24 cellular contexts compared by ENCODE assay signal in the genomic region with DNA sequence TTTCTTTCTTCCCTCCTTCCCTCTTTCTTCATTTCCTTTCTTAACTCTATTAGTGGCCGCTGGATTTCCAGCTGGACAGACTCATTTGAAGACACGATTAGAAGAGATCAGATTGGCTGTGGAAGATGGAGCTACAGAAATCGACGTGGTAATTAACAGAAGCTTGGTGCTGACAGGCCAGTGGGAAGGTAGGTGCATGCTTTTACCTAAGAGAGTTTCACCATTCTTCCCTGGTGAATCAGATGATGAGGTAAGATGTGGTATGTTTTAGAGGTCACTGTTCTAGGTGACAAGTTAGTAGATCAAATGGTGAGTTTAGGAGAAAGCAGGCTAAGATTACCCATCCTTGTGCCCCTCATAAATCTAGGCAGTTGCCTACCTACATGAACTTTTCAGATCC. TPM values are rescaled to one million over a fixed set of nuclear protein-coding genes. Genes with fewer than 3 reads are reported as not detected.
DNase-seq lines count a peak whose midpoint lies in the region; ATAC-seq, FAIRE-seq and TF ChIP-seq lines count a peak whose summit lies in the region.
"Had no signal": no experiment of that assay in that cellular context is flagged by ENCODE, and none has a peak within 500 bp of the region (broad histone marks: within the 10 kb centered on the region; RNA-seq: fewer than 3 reads in every experiment).

No MANE protein-coding gene starts in this region.

- TF ChIP-seq POLR2A in spleen (IDR thresholded peaks at IDR 0.05) = no peak

- no peak overlapping the region for H2AFZ ChIP-seq in GM23248

- peaks cover 16% of the 10 kb centered on the region; the same call in 1 of the 2 replicates for H3K36me3 ChIP-seq in GM23248 (ENCODE audit: low read depth)
- peaks cover 0 to 100% (median 32%) of the 10 kb centered on the region in 6 donors for H3K36me3 ChIP-seq in spleen

- H3K27me3 ChIP-seq in GM23248 (replicated peaks; ENCODE audit: insufficient read depth) (no peaks in the 10 kb centered on the region), spleen (replicated peaks in 1 of 7) (no peaks in the 10 kb centered on the region)
- H3K27me3 ChIP-seq: MG63, suprapubic skin had no signal

- no peak for TF ChIP-seq CTCF in fibroblast of the aortic adventitia (IDR thresholded peaks at IDR 0.05; ENCODE audit: insufficient read depth, low read length)
- TF ChIP-seq CTCF in spleen (IDR thresholded peaks at IDR 0.05 in 8 of 11, conservative IDR thresholded peaks at IDR 0.05 in 3 of 11) = no peak

- no peak overlapping the region for H3K9ac ChIP-seq in GM23248

- intact Hi-C loops in spleen (cut with DNase I; ENCODE audit: low total_unique reads) = no loop called here

- H4K20me1 ChIP-seq in GM23248 (ENCODE audit: insufficient read depth) = no peaks in the 10 kb centered on the region

- H3K79me2 ChIP-seq in GM23248 (ENCODE audit: insufficient read depth) = no peaks in the 10 kb centered on the region

- DNase-seq in GM23248 = peak; percentile 15
- DNase-seq in RCC 7860 (ENCODE audit: low spot score) = peak; percentile 78
- DNase-seq in fibroblast of the aortic adventitia (ENCODE audit: low read depth) = peak; percentile 7
- DNase-seq in renal cortical epithelial cell (ENCODE audit: low read depth) = peak; percentile 96
- DNase-seq in NCI-H1092 (lab: John Stamatoyannopoulos, UW) = no peak
- no peak for DNase-seq in stimulated activated CD8-positive, alpha-beta memory T cell treated with anti-CD3 and anti-CD28 coated beads, Interleukin-4, amount 100 ng/mL, for 48 hours
- no peak for DNase-seq in spleen
- DNase-seq: activated CD4-positive, CD25-positive, alpha-beta regulatory T cell; activated CD8-positive, alpha-beta T cell treated with anti-CD3 and anti-CD28 coated beads, Interleukin-2, amount 10 ng/mL, durations not matched to agents 7 days and 5 days; activated naive CD4-positive, alpha-beta T cell treated with anti-CD3 and anti-CD28 coated beads, Interleukin-2, amount 10 ng/mL, durations not matched to agents 7 days and 5 days; activated T-cell treated with anti-CD3 and anti-CD28 coated beads, Interleukin-2, amount 50 U/mL, for 24 hours; CD8-positive, alpha-beta T cell; DND-41; effector memory CD8-positive, alpha-beta T cell; MG63; NCI-H146; NCI-H2171; NCI-H748 treated with DMSO at 0.1 percent for 48 hours; OCI-M1; retina had no signal

- peak overlapping the region; percentile 37 for H3K27ac ChIP-seq in GM23248
- no peak overlapping the region for H3K27ac ChIP-seq in spleen
- H3K27ac ChIP-seq: suprapubic skin had no signal

- ATAC-seq in HG03460 (IDR thresholded peaks at IDR 0.05; ENCODE audit: unreplicated experiment) = no peak
- ATAC-seq: activated CD8-positive, alpha-beta T cell treated with anti-CD3 and anti-CD28 coated beads, Interleukin-2, amount 10 ng/mL, durations not matched to agents 7 days and 5 days; CD8-positive, alpha-beta T cell; effector memory CD8-positive, alpha-beta T cell had no signal

- WGBS in GM23248 (ENCODE audit: low coverage in 1 of 2, low lambda C conversion rate in 2 of 2, missing lambda C conversion rate in 2 of 2), 2 experiments = 95 to 97% methylated on average over 4 of the region's 4 CpGs
- 83 to 93% (median 91%) methylated on average over 4 of the region's 4 CpGs for whole genome bisulfite sequencing in spleen, 5 donors

- peaks cover 27% of the 10 kb centered on the region for H3F3A ChIP-seq in GM23248 (ENCODE audit: insufficient read depth)

- in situ Hi-C loops in GM23248 (cut with MboI) = no loop called here

- no peaks in the 10 kb centered on the region for H3K9me2 ChIP-seq in GM23248 (ENCODE audit: insufficient read depth)

- H3K4me3 ChIP-seq in GM23248 = no peak overlapping the region
- H3K4me3 ChIP-seq in fibroblast of the aortic adventitia (ENCODE audit: low read depth, low read length) = no peak overlapping the region
- no peak overlapping the region for H3K4me3 ChIP-seq in spleen
- H3K4me3 ChIP-seq: MG63, suprapubic skin had no signal

- H3K4me1 ChIP-seq in GM23248 (ENCODE audit: insufficient read depth) (peaks cover 35% of the 10 kb centered on the region), spleen (no peaks in the 10 kb centered on the region)
- H3K4me1 ChIP-seq: suprapubic skin had no signal

- H3K9me3 ChIP-seq in GM23248 (ENCODE audit: low read depth) (no peaks in the 10 kb centered on the region), spleen (no peaks in the 10 kb centered on the region)
- H3K9me3 ChIP-seq: MG63, suprapubic skin had no signal

- FAIRE-seq in RCC 7860 (lab: Jason Lieb, UNC) = peak; percentile 88
- FAIRE-seq: GM18507, H1 had no signal

- H3K4me2 ChIP-seq in GM23248 (ENCODE audit: unreplicated experiment) = peak overlapping the region; percentile 69

RNA-seq across cellular contexts. Expression of gene DERA, which starts 51.6 kb away (rescaled TPM):
- 43.6 and 47.3 TPM in 2 replicates for total RNA-seq in GM23248 (2014; rRNA removed; shearing (Covaris generic))
- polyA plus RNA-seq in GM23248 (2016; fragmentation: Nextera tagmentation; extraction: Ambion mirVana) (70.5 and 71.3 TPM in 2 replicates), spleen (10 to 100 TPM; 14.5 to 22.0 (median 20.3) TPM)
- total RNA-seq in fibroblast of the aortic adventitia (ENCODE audit: low replicate concordance) (59.6 and 72.2 TPM in 2 replicates), renal cortical epithelial cell (102 and 236 TPM in 2 replicates), spleen (10 to 100 TPM; 21.5 to 35.4 (median 28.1) TPM)

Comparison
In these comparisons a context has a peak if more than half of its experiments do, and no peak if none do; other contexts are left out.
1. DNase-seq: peak in GM23248 (single experiment), RCC 7860 (single experiment), fibroblast of the aortic adventitia (single experiment) and renal cortical epithelial cell (single experiment); none in NCI-H1092 (single experiment), stimulated activated CD8-positive, alpha-beta memory T cell treated with anti-CD3 and anti-CD28 coated beads, Interleukin-4, amount 100 ng/mL, for 48 hours (single experiment) and spleen (single experiment).